ENCODE assay signal across 9 cellular contexts in genomic region chr1:56803561-56804156, GRCh38. TPM values are rescaled to one million over a fixed set of nuclear protein-coding genes. Genes with fewer than 3 reads are reported as not detected.
DNase-seq lines count a peak whose midpoint lies in the region; ATAC-seq and TF ChIP-seq lines count a peak whose summit lies in the region.
"Had no signal": no experiment of that assay in that cellular context is flagged by ENCODE, and none has a peak within 500 bp of the region (broad histone marks: within the 10 kb centered on the region; RNA-seq: fewer than 3 reads in every experiment).

No MANE protein-coding gene starts in this region.

- no peak for TF ChIP-seq POLR2A in HCT116 (IDR thresholded peaks at IDR 0.05; ENCODE audit: borderline replicate concordance, extremely low read depth, insufficient read depth, insufficient read length)

- RAD21 ChIA-PET in HCT116 (lab: Charles Lee; ENCODE audit: low non-redundant PET in 1 of 2, low total read pairs in 2 of 2, uncharacterized antibody in 2 of 2, unreplicated experiment in 2 of 2) = no interaction called here

- no peaks in the 10 kb centered on the region for H3K9me3 ChIP-seq in HCT116 (ENCODE audit: control insufficient read depth in 1 of 2, insufficient read depth in 1 of 2, low read depth in 1 of 2, low read length in 2 of 2)

- no peak overlapping the region for H3K27ac ChIP-seq in HCT116 (ENCODE audit: low read depth, low read length)

- no peaks in the 10 kb centered on the region for H3K9me2 ChIP-seq in HCT116 (ENCODE audit: insufficient read depth)

- ATAC-seq in HCT116 (peak; percentile 99), GM21526 (IDR thresholded peaks at IDR 0.05; ENCODE audit: low FRiP score, unreplicated experiment) (no peak), GM18519 (IDR thresholded peaks at IDR 0.05; ENCODE audit: low FRiP score, unreplicated experiment) (no peak)

- TF ChIP-seq CTCF in HCT116 (IDR thresholded peaks at IDR 0.05 in 2 of 3, conservative IDR thresholded peaks at IDR 0.05 in 1 of 3; ENCODE audit: borderline replicate concordance in 1 of 3, insufficient read depth in 1 of 3, low read depth in 2 of 3, low read length in 2 of 3) = peak; percentile 66 to 76 (median 70)

- no peak overlapping the region for H2AFZ ChIP-seq in HCT116 (ENCODE audit: low read depth, low read length, poor library complexity, severe bottlenecking)

- TF ChIP-seq RAD21 in HCT116 (IDR thresholded peaks at IDR 0.05; ENCODE audit: low read depth) = peak; percentile 47

- BruUV-seq in HCT116 (replicated peaks; lab: Mats Ljungman, UMichigan) = no TSS peak

- H4K20me1 ChIP-seq in HCT116 (ENCODE audit: insufficient read depth) = no peaks in the 10 kb centered on the region

- DNase-seq in NCI-H2081 (lab: John Stamatoyannopoulos, UW) (peak; percentile 10 to 14), NCI-H2081 treated with DMSO at 0.1 percent for 48 hours (lab: John Stamatoyannopoulos, UW) (no peak), HCT116 (ENCODE audit: low read depth, low spot score) (peak; percentile 46), NCI-H2171 (lab: John Stamatoyannopoulos, UW) (peak; percentile 28), dermis microvascular lymphatic vessel endothelial cell (ENCODE audit: low read depth in 2 of 2) (peak; percentile 33 to 42), renal cortical epithelial cell (ENCODE audit: low read depth) (peak; percentile 62)
- DNase-seq: CD4-positive, CD25-positive, alpha-beta regulatory T cell had no signal

- no peak overlapping the region for H3K9ac ChIP-seq in HCT116 (ENCODE audit: low read length)

- H3K27me3 ChIP-seq in HCT116 (ENCODE audit: insufficient read depth, low read length) = peaks cover 5% of the 10 kb centered on the region; the same call in 1 of the 2 replicates

- no peaks in the 10 kb centered on the region for H3K36me3 ChIP-seq in HCT116 (ENCODE audit: control insufficient read depth in 1 of 2, insufficient read depth in 2 of 2, low read length in 2 of 2)

- POLR2A ChIA-PET in HCT116 (lab: Charles Lee) = interaction anchor here (0.7 kb wide), 1 partner anchor 1519 kb away, joined by 3 read pairs; no protein-coding TSS in a partner anchor

- no peak overlapping the region for H3K4me3 ChIP-seq in HCT116 (replicated peaks in 1 of 2; ENCODE audit: low read depth in 1 of 2, low read length in 2 of 2)

- H3K4me1 ChIP-seq in HCT116 (ENCODE audit: control insufficient read depth in 1 of 2, insufficient read depth in 2 of 2, low read length in 2 of 2) = no peaks in the 10 kb centered on the region

- intact Hi-C loops in HCT116 (cut with micrococcal nuclease) = loop anchor here (1.0 kb wide), 1 partner anchor 45 kb away; no protein-coding TSS in a partner anchor

- CTCF ChIA-PET in HCT116 (lab: Charles Lee) = interaction anchor here (0.7 to 2.0 kb wide), 8 partner anchors 13 to 1519 kb away, joined by 3 to 10 read pairs (median 4); no protein-coding TSS in a partner anchor

- H3K79me2 ChIP-seq in HCT116 (ENCODE audit: insufficient read depth, low read length) = no peaks in the 10 kb centered on the region

- H3K4me2 ChIP-seq in HCT116 (ENCODE audit: low read length) = no peak overlapping the region

TF ChIP-seq in HCT116, 20 proteins besides CTCF, POLR2A, EP300 and RAD21:
- TF ChIP-seq ATF3 (IDR thresholded peaks at IDR 0.05) = no peak
- peak; percentile 19 for TF ChIP-seq TCF7L2 (IDR thresholded peaks at IDR 0.05; ENCODE audit: borderline replicate concordance, extremely low read depth, insufficient read depth, insufficient read length)
- TF ChIP-seq YY1 (IDR thresholded peaks at IDR 0.05; ENCODE audit: extremely low read depth, insufficient replicate concordance, low read depth, low read length) = no peak

RNA-seq across cellular contexts. Expression of gene FYB2, which starts 15.5 kb away (rescaled TPM):
- total RNA-seq in HCT116 (2021; ENCODE audit: unreplicated experiment) = not detected
- not detected in 2 replicates for polyA plus RNA-seq in HCT116 (2012)
- total RNA-seq in dermis microvascular lymphatic vessel endothelial cell = under 0.01 TPM in 1 of 2 replicates, not detected in the other
- 0.05 TPM in 1 of 2 replicates, not detected in the other for total RNA-seq in renal cortical epithelial cell
- total RNA-seq: CD4-positive, CD25-positive, alpha-beta regulatory T cell had no signal
- polyA plus RNA-seq: CD4-positive, CD25-positive, alpha-beta regulatory T cell had no signal

RNA-seq across cellular contexts. Expression of gene C8A, which starts 50.9 kb away (rescaled TPM):
- total RNA-seq in HCT116 (2021; ENCODE audit: unreplicated experiment) = 0.10 TPM
- not detected in 2 replicates for polyA plus RNA-seq in HCT116 (2012)
- not detected in 2 replicates for total RNA-seq in dermis microvascular lymphatic vessel endothelial cell
- total RNA-seq in renal cortical epithelial cell = not detected in 2 replicates
- total RNA-seq: CD4-positive, CD25-positive, alpha-beta regulatory T cell had no signal
- polyA plus RNA-seq: CD4-positive, CD25-positive, alpha-beta regulatory T cell had no signal
